ENCODE assay signal across 15 cellular contexts in the genomic region with DNA sequence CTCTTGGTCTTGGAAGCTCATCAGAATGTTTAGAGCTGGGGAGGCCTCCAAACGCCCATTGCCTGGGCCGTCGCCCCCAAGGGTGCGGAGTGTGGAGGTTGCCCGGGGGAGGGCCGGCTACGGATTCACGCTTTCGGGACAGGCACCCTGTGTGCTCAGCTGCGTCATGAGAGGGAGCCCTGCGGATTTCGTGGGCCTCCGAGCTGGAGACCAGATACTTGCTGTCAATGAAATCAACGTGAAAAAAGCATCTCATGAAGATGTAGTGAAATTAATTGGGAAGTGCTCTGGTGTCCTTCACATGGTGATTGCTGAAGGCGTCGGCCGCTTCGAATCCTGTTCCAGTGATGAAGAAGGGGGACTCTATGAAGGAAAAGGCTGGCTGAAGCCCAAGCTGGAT.
"Had no signal": no experiment of that assay in that cellular context is flagged by ENCODE, and none has a peak within 500 bp of the region (broad histone marks: within the 10 kb centered on the region; RNA-seq: fewer than 3 reads in every experiment).

No MANE protein-coding gene starts in this region.

- H3K27me3 ChIP-seq: body of pancreas, testis had no signal

- H3K27ac Mint-ChIP-seq: activated CD4-positive, alpha-beta memory T cell treated with anti-CD3 and anti-CD28 coated beads for 36 hours; activated T-helper 1 cell treated with anti-CD3 and anti-CD28 coated beads, Interleukin-12 subunit alpha, Interleukin-12 subunit beta, Interleukin-2, Interleukin-4 antibody, amounts not matched to agents 30 ng/mL and 10 ng/mL and 1 ng/mL, durations not matched to agents 14 hours and 24 hours and 36 hours; dendritic cell treated with granulocyte-macrophage colony-stimulating factor and Interleukin-4, amounts not matched to agents 40 ng/mL and 50 ng/mL, for 4 days; mesothelial cell of epicardium had no signal

- ATAC-seq: body of pancreas; effector memory CD8-positive, alpha-beta T cell; esophagus mucosa; stimulated activated naive CD8-positive, alpha-beta T cell treated with anti-CD3 and anti-CD28 coated beads, Interleukin-15, amount 100 ng/mL, for 72 hours had no signal

- H3K4me1 Mint-ChIP-seq: mesothelial cell of epicardium; stimulated activated naive CD8-positive, alpha-beta T cell treated with anti-CD3 and anti-CD28 coated beads, Interleukin-15, amount 100 ng/mL, for 72 hours had no signal

- H3K27ac ChIP-seq: body of pancreas, testis had no signal

- H3K27me3 Mint-ChIP-seq: activated CD4-positive, alpha-beta memory T cell treated with anti-CD3 and anti-CD28 coated beads for 36 hours; central memory CD8-positive, alpha-beta T cell; dendritic cell treated with granulocyte-macrophage colony-stimulating factor and Interleukin-4, amounts not matched to agents 40 ng/mL and 50 ng/mL, for 4 days; effector memory CD8-positive, alpha-beta T cell had no signal

- H3K4me3 ChIP-seq: body of pancreas, testis had no signal

- H3K9me3 ChIP-seq: body of pancreas, testis had no signal

- DNase-seq: activated CD4-positive, alpha-beta memory T cell treated with anti-CD3 and anti-CD28 coated beads for 36 hours; activated CD4-positive, CD25-positive, alpha-beta regulatory T cell treated with anti-CD3 and anti-CD28 coated beads, Interleukin-2, amount 50 U/mL, for 72 hours; activated naive CD4-positive, alpha-beta T cell treated with anti-CD3 and anti-CD28 coated beads, Interleukin-2, amount 50 U/mL, for 16 hours; effector memory CD8-positive, alpha-beta T cell; glutamatergic neuron; SIG-M5; stimulated activated CD4-positive, alpha-beta T cell treated with anti-CD3 and anti-CD28 coated beads, Interleukin-2, amount 100 ng/mL, for 48 hours; stimulated activated naive CD8-positive, alpha-beta T cell treated with anti-CD3 and anti-CD28 coated beads, Interleukin-15, amount 100 ng/mL, for 72 hours; testis had no signal

- H3K4me3 Mint-ChIP-seq: activated CD4-positive, alpha-beta memory T cell treated with anti-CD3 and anti-CD28 coated beads for 36 hours; activated T-helper 1 cell treated with anti-CD3 and anti-CD28 coated beads, Interleukin-12 subunit alpha, Interleukin-12 subunit beta, Interleukin-2, Interleukin-4 antibody, amounts not matched to agents 30 ng/mL and 10 ng/mL and 1 ng/mL, durations not matched to agents 14 hours and 24 hours and 36 hours; central memory CD8-positive, alpha-beta T cell; dendritic cell treated with granulocyte-macrophage colony-stimulating factor and Interleukin-4, amounts not matched to agents 40 ng/mL and 50 ng/mL, for 4 days; effector memory CD8-positive, alpha-beta T cell; mesothelial cell of epicardium; stimulated activated naive CD8-positive, alpha-beta T cell treated with anti-CD3 and anti-CD28 coated beads, Interleukin-15, amount 100 ng/mL, for 72 hours had no signal
